Comparison of ENCODE assay signal across 10 cellular contexts in the genomic region with DNA sequence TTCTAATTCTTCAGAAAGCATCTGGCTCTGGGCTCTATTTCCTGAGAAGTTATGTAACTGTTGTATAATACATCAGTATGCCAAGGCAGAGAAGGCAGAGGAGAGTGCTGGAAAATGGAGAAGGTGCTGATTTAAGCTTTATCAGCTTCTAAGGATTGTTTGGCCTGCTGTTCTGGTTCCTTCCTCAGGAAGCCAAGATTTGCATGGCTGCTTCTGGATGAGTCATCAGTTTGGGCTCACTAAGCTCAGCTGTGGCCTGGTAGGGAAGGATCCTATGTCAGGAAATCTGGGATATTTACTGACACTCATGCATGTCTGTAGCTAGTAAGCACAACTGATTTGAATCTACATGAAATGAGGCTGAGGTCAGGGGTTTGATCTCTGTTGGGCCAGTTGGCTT.
DNase-seq lines count a peak whose midpoint lies in the region; ATAC-seq and TF ChIP-seq lines count a peak whose summit lies in the region.
"Had no signal": no experiment of that assay in that cellular context is flagged by ENCODE, and none has a peak within 500 bp of the region (broad histone marks: within the 10 kb centered on the region; RNA-seq: fewer than 3 reads in every experiment).

No MANE protein-coding gene starts in this region.

- no peak for TF ChIP-seq CTCF in heart left ventricle (IDR thresholded peaks at IDR 0.05)

- intact Hi-C loops in heart left ventricle (cut with DNase I): loop anchor here in 3 of 10 donors (5.0 to 10.0 kb wide), 3 partner anchors 55 to 75 kb away; a partner anchor contains a TSS
- intact Hi-C loops in activated CD4-positive, alpha-beta T cell treated with anti-CD3 and anti-CD28 coated beads, Interleukin-2, amount 10 ng/mL, durations not matched to agents 24 days and 14 days (cut with micrococcal nuclease): no loop called here

- H3K9me3 ChIP-seq in heart left ventricle: no peaks in the 10 kb centered on the region

- H3K27ac Mint-ChIP-seq in activated CD4-positive, alpha-beta T cell treated with anti-CD3 and anti-CD28 coated beads, Interleukin-2, amount 10 ng/mL, durations not matched to agents 24 days and 14 days: no peak overlapping the region

- no peak for TF ChIP-seq POLR2A in heart left ventricle (IDR thresholded peaks at IDR 0.05)

- no peaks in the 10 kb centered on the region for H3K4me1 Mint-ChIP-seq in activated CD4-positive, alpha-beta T cell treated with anti-CD3 and anti-CD28 coated beads, Interleukin-2, amount 10 ng/mL, durations not matched to agents 24 days and 14 days

- no peaks in the 10 kb centered on the region for H3K27me3 Mint-ChIP-seq in activated CD4-positive, alpha-beta T cell treated with anti-CD3 and anti-CD28 coated beads, Interleukin-2, amount 10 ng/mL, durations not matched to agents 24 days and 14 days

- H3K36me3 Mint-ChIP-seq in activated CD4-positive, alpha-beta T cell treated with anti-CD3 and anti-CD28 coated beads, Interleukin-2, amount 10 ng/mL, durations not matched to agents 24 days and 14 days (ENCODE audit: low read depth): no peaks in the 10 kb centered on the region

- H3K36me3 ChIP-seq in heart left ventricle: no peaks in the 10 kb centered on the region

- peak overlapping the region in 4 of 12 donors; percentile 23 to 56 (median 38) for H3K27ac ChIP-seq in heart left ventricle

- H3K4me3 ChIP-seq in heart left ventricle: no peak overlapping the region

- peak; percentile 65 for DNase-seq in NCI-H82 (lab: John Stamatoyannopoulos, UW)
- no peak for DNase-seq in NCI-H82 treated with DMSO at 0.1 percent for 48 hours (lab: John Stamatoyannopoulos, UW; ENCODE audit: unreplicated experiment)
- DNase-seq in heart left ventricle: peak in 3 of 5 donors; percentile 35 to 51 (median 39)
- DNase-seq in stromal cell of bone marrow (ENCODE audit: low read depth): peak; percentile 80
- no peak for DNase-seq in activated CD4-positive, alpha-beta T cell treated with anti-CD3 and anti-CD28 coated beads for 1 hour
- DNase-seq in activated CD4-positive, alpha-beta T cell treated with anti-CD3 and anti-CD28 coated beads, Interleukin-2, amount 10 ng/mL, durations not matched to agents 24 days and 14 days: no peak
- DNase-seq: activated CD4-positive, alpha-beta T cell treated with anti-CD3 and anti-CD28 coated beads, Interleukin-2, amount 50 U/mL, for 4 hours; head of caudate nucleus had no signal

- no peak overlapping the region for H3K4me3 Mint-ChIP-seq in activated CD4-positive, alpha-beta T cell treated with anti-CD3 and anti-CD28 coated beads, Interleukin-2, amount 10 ng/mL, durations not matched to agents 24 days and 14 days

- H3K4me1 ChIP-seq in heart left ventricle: peaks cover 0 to 17% (median 0%) of the 10 kb centered on the region in 12 donors

- H3K27me3 ChIP-seq in heart left ventricle: no peaks in the 10 kb centered on the region

- ATAC-seq in SK-N-SH treated with all-trans-retinoic acid at 6 μM for 48 hours: peak; percentile 100
- ATAC-seq in heart left ventricle: peak; percentile 81 to 97 (median 89)
- ATAC-seq in HG03469 (IDR thresholded peaks at IDR 0.05; ENCODE audit: unreplicated experiment): no peak

- H3K9me3 Mint-ChIP-seq in activated CD4-positive, alpha-beta T cell treated with anti-CD3 and anti-CD28 coated beads, Interleukin-2, amount 10 ng/mL, durations not matched to agents 24 days and 14 days: no peaks in the 10 kb centered on the region

TF ChIP-seq in SK-N-SH treated with all-trans-retinoic acid at 6 μM for 48 hours, 23 proteins besides CTCF, POLR2A, EP300 and RAD21:
- TF ChIP-seq ZNF70 (CRISPR knock-in tag; IDR thresholded peaks at IDR 0.05): no peak
- no peak for TF ChIP-seq ZNF8 (CRISPR knock-in tag; IDR thresholded peaks at IDR 0.05)
- no peak for TF ChIP-seq TOX (CRISPR knock-in tag; IDR thresholded peaks at IDR 0.05; ENCODE audit: borderline replicate concordance)
- TF ChIP-seq ZFP30 (CRISPR knock-in tag; IDR thresholded peaks at IDR 0.05): no peak
- no peak for TF ChIP-seq CSDC2 (CRISPR knock-in tag; IDR thresholded peaks at IDR 0.05)
- TF ChIP-seq TCF4 (CRISPR knock-in tag; IDR thresholded peaks at IDR 0.05; ENCODE audit: borderline replicate concordance): no peak
- TF ChIP-seq ZNF565 (CRISPR knock-in tag; conservative IDR thresholded peaks at IDR 0.05; ENCODE audit: low read depth): no peak
- TF ChIP-seq ZFP3 (CRISPR knock-in tag; IDR thresholded peaks at IDR 0.05): no peak
- no peak for TF ChIP-seq RARB (CRISPR knock-in tag; IDR thresholded peaks at IDR 0.05)
- no peak for TF ChIP-seq ISL1 (CRISPR knock-in tag; IDR thresholded peaks at IDR 0.05)
- TF ChIP-seq BACH2 (CRISPR knock-in tag; IDR thresholded peaks at IDR 0.05; ENCODE audit: borderline replicate concordance): no peak
- TF ChIP-seq, protein P1, sequence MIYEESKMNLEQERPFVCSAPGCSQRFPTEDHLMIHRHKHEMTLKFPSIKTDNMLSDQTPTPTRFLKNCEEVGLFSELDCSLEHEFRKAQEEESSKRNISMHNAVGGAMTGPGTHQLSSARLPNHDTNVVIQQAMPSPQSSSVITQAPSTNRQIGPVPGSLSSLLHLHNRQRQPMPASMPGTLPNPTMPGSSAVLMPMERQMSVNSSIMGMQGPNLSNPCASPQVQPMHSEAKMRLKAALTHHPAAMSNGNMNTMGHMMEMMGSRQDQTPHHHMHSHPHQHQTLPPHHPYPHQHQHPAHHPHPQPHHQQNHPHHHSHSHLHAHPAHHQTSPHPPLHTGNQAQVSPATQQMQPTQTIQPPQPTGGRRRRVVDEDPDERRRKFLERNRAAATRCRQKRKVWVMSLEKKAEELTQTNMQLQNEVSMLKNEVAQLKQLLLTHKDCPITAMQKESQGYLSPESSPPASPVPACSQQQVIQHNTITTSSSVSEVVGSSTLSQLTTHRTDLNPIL (CRISPR knock-in tag; IDR thresholded peaks at IDR 0.05; ENCODE audit: low read depth): no peak
- no peak for TF ChIP-seq SNAI2 (CRISPR knock-in tag; IDR thresholded peaks at IDR 0.05)
- no peak for TF ChIP-seq ESRRG (CRISPR knock-in tag; IDR thresholded peaks at IDR 0.05)
- TF ChIP-seq, protein P2, sequence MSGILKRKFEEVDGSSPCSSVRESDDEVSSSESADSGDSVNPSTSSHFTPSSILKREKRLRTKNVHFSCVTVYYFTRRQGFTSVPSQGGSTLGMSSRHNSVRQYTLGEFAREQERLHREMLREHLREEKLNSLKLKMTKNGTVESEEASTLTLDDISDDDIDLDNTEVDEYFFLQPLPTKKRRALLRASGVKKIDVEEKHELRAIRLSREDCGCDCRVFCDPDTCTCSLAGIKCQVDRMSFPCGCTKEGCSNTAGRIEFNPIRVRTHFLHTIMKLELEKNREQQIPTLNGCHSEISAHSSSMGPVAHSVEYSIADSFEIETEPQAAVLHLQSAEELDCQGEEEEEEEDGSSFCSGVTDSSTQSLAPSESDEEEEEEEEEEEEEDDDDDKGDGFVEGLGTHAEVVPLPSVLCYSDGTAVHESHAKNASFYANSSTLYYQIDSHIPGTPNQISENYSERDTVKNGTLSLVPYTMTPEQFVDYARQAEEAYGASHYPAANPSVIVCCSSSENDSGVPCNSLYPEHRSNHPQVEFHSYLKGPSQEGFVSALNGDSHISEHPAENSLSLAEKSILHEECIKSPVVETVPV (CRISPR knock-in tag; IDR thresholded peaks at IDR 0.05): no peak
- TF ChIP-seq, protein P3, sequence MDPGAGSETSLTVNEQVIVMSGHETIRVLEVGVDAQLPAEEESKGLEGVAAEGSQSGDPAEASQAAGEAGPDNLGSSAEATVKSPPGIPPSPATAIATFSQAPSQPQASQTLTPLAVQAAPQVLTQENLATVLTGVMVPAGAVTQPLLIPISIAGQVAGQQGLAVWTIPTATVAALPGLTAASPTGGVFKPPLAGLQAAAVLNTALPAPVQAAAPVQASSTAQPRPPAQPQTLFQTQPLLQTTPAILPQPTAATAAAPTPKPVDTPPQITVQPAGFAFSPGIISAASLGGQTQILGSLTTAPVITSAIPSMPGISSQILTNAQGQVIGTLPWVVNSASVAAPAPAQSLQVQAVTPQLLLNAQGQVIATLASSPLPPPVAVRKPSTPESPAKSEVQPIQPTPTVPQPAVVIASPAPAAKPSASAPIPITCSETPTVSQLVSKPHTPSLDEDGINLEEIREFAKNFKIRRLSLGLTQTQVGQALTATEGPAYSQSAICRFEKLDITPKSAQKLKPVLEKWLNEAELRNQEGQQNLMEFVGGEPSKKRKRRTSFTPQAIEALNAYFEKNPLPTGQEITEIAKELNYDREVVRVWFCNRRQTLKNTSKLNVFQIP (CRISPR knock-in tag; IDR thresholded peaks at IDR 0.05; ENCODE audit: borderline replicate concordance, low read depth): no peak
- TF ChIP-seq ARNTL (CRISPR knock-in tag; IDR thresholded peaks at IDR 0.05; ENCODE audit: borderline replicate concordance, low read depth): no peak
- TF ChIP-seq, protein P4, sequence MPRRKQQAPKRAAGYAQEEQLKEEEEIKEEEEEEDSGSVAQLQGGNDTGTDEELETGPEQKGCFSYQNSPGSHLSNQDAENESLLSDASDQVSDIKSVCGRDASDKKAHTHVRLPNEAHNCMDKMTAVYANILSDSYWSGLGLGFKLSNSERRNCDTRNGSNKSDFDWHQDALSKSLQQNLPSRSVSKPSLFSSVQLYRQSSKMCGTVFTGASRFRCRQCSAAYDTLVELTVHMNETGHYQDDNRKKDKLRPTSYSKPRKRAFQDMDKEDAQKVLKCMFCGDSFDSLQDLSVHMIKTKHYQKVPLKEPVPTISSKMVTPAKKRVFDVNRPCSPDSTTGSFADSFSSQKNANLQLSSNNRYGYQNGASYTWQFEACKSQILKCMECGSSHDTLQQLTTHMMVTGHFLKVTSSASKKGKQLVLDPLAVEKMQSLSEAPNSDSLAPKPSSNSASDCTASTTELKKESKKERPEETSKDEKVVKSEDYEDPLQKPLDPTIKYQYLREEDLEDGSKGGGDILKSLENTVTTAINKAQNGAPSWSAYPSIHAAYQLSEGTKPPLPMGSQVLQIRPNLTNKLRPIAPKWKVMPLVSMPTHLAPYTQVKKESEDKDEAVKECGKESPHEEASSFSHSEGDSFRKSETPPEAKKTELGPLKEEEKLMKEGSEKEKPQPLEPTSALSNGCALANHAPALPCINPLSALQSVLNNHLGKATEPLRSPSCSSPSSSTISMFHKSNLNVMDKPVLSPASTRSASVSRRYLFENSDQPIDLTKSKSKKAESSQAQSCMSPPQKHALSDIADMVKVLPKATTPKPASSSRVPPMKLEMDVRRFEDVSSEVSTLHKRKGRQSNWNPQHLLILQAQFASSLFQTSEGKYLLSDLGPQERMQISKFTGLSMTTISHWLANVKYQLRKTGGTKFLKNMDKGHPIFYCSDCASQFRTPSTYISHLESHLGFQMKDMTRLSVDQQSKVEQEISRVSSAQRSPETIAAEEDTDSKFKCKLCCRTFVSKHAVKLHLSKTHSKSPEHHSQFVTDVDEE (CRISPR knock-in tag; IDR thresholded peaks at IDR 0.05): no peak

Comparison
In these comparisons a context has a peak if more than half of its experiments do, and no peak if none do; other contexts are left out.
1. DNase-seq: peak in NCI-H82 (single experiment), heart left ventricle (3 of 5) and stromal cell of bone marrow (single experiment); none in NCI-H82 treated with DMSO at 0.1 percent for 48 hours (single experiment), activated CD4-positive, alpha-beta T cell treated with anti-CD3 and anti-CD28 coated beads for 1 hour (single experiment) and activated CD4-positive, alpha-beta T cell treated with anti-CD3 and anti-CD28 coated beads, Interleukin-2, amount 10 ng/mL, durations not matched to agents 24 days and 14 days (single experiment).